Comparison of ENCODE assay signal across 8 cellular contexts in genomic region chr12:108884116-108885012, GRCh38. TPM values are rescaled to one million over a fixed set of nuclear protein-coding genes. Genes with fewer than 3 reads are reported as not detected.
A peak's percentile ranks its signal among the peaks of the same experiment; 100 is the strongest.
DNase-seq lines count a peak whose midpoint lies in the region; ATAC-seq, FAIRE-seq and TF ChIP-seq lines count a peak whose summit lies in the region.

No MANE protein-coding gene starts in this region.

- peak; percentile 39 for TF ChIP-seq CTCF in AG04449 (IDR thresholded peaks at IDR 0.05; ENCODE audit: insufficient read depth, low read length, missing control alignments)

- no peak for TF ChIP-seq POLR2A in H54 (IDR thresholded peaks at IDR 0.05; ENCODE audit: low read depth, low read length)

- no peak overlapping the region for H3K4me3 ChIP-seq in AG04449 (ENCODE audit: low read depth, low read length)

- intact Hi-C loops in Right ventricle myocardium inferior (cut with DNase I): loop anchor here (10.0 kb wide), 1 partner anchor 210 kb away; the partner anchor contains the start of genes ALKBH2 and UNG

- CTCF ChIA-PET in AG04449 (lab: Yijun Ruan, JAX): interaction anchor here (0.6 to 3.1 kb wide), 13 partner anchors 9 to 488 kb away, joined by 3 to 16 read pairs (median 4); no protein-coding TSS in a partner anchor

- peak; percentile 54 for ATAC-seq in Right ventricle myocardium inferior

- no peak for FAIRE-seq in H54 (lab: Jason Lieb, UNC)

- POLR2A ChIA-PET in AG04449 (lab: Yijun Ruan, JAX): no interaction called here

- DNase-seq in AG04449 (ENCODE audit: low read depth, low spot score): no peak
- peak; percentile 45 for DNase-seq in H54 (ENCODE audit: insufficient read length, low spot score)
- DNase-seq in RKO (ENCODE audit: low spot score): peak; percentile 46
- DNase-seq in activated T-helper 1 cell treated with anti-CD3 and anti-CD28 coated beads, Interleukin-2, amount 50 U/mL, for 16 hours (ENCODE audit: low read depth in 1 of 2, low spot score in 1 of 2): peak; percentile 30 to 42
- peak; percentile 71 for DNase-seq in Right ventricle myocardium inferior (ENCODE audit: missing footprints)
- peak; percentile 11 to 37 for DNase-seq in stimulated activated CD4-positive, alpha-beta T cell treated with anti-CD3 and anti-CD28 coated beads, Interleukin-15, amount 100 ng/mL, for 1 hour (ENCODE audit: low read depth in 1 of 2, low spot score in 1 of 2)
- DNase-seq in NCI-H1105 treated with DMSO at 0.1 percent for 48 hours (lab: John Stamatoyannopoulos, UW): no peak
- DNase-seq in NCI-H1092 (lab: John Stamatoyannopoulos, UW): no peak

RNA-seq across cellular contexts. Expression of gene DAO, which starts 4.5 kb away (rescaled TPM):
- total RNA-seq in Right ventricle myocardium inferior: not detected

RNA-seq across cellular contexts. Expression of gene SSH1, which starts 27.0 kb away (rescaled TPM):
- 30.1 TPM for total RNA-seq in Right ventricle myocardium inferior

Comparison
In these comparisons a context has a peak if more than half of its experiments do, and no peak if none do; other contexts are left out.
1. DNase-seq: peak in H54 (single experiment), RKO (single experiment), activated T-helper 1 cell treated with anti-CD3 and anti-CD28 coated beads, Interleukin-2, amount 50 U/mL, for 16 hours (2 of 2), Right ventricle myocardium inferior (single experiment) and stimulated activated CD4-positive, alpha-beta T cell treated with anti-CD3 and anti-CD28 coated beads, Interleukin-15, amount 100 ng/mL, for 1 hour (2 of 2); none in AG04449 (single experiment), NCI-H1105 treated with DMSO at 0.1 percent for 48 hours (single experiment) and NCI-H1092 (single experiment).